Comparison of ENCODE assay signal across 1 cellular context in genomic region chr17:49861150-49861884, GRCh38.
TF ChIP-seq lines count a peak whose summit lies in the region.

No MANE protein-coding gene starts in this region.

TF ChIP-seq in HepG2, 621 proteins besides CTCF, POLR2A, EP300 and RAD21 (continued from another document and continues in another):
- no peak for TF ChIP-seq ZNF142 (CRISPR knock-in tag; IDR thresholded peaks at IDR 0.05)
- peak; percentile 70; the same call in 1 of the 2 replicates for TF ChIP-seq ZNF652 (CRISPR knock-in tag; IDR thresholded peaks at IDR 0.05; ENCODE audit: borderline replicate concordance, low read depth)
- peak in 1 of 2 experiments; percentile 81; a peak in 1 of 4 replicates for TF ChIP-seq KLF16 (CRISPR knock-in tag; IDR thresholded peaks at IDR 0.05)
- TF ChIP-seq KAT2B (IDR thresholded peaks at IDR 0.05; ENCODE audit: borderline replicate concordance, low read depth, low read length): no peak
- peak; percentile 45; the same call in 1 of the 2 replicates for TF ChIP-seq FOXK1 (CRISPR knock-in tag; IDR thresholded peaks at IDR 0.05; ENCODE audit: borderline replicate concordance, low read depth)
- no peak for TF ChIP-seq RORA (CRISPR knock-in tag; IDR thresholded peaks at IDR 0.05)
- TF ChIP-seq HIVEP1 (CRISPR knock-in tag; IDR thresholded peaks at IDR 0.05): no peak
- TF ChIP-seq RXRB (CRISPR knock-in tag; IDR thresholded peaks at IDR 0.05; ENCODE audit: borderline replicate concordance): peak; percentile 53; the same call in 1 of the 2 replicates
- TF ChIP-seq ZFP82 (CRISPR knock-in tag; IDR thresholded peaks at IDR 0.05; ENCODE audit: borderline replicate concordance): no peak
- peak; percentile 92 for TF ChIP-seq MIXL1 (CRISPR knock-in tag; IDR thresholded peaks at IDR 0.05)
- no peak for TF ChIP-seq NCOA1 (CRISPR knock-in tag; IDR thresholded peaks at IDR 0.05)
- TF ChIP-seq THRA (CRISPR knock-in tag; IDR thresholded peaks at IDR 0.05; ENCODE audit: borderline replicate concordance): 0 out of 2 replicates have a peak, but pooled peaks have one; percentile 24
- no peak for TF ChIP-seq CHD4 (IDR thresholded peaks at IDR 0.05; ENCODE audit: borderline replicate concordance, low read length)
- no peak for TF ChIP-seq ZNF256 (CRISPR knock-in tag; conservative IDR thresholded peaks at IDR 0.05)
- TF ChIP-seq ZNF577 (CRISPR knock-in tag; IDR thresholded peaks at IDR 0.05; ENCODE audit: borderline replicate concordance, low read depth): no peak
- no peak; the same call in 1 of the 2 replicates for TF ChIP-seq ZNF317 (CRISPR knock-in tag; IDR thresholded peaks at IDR 0.05)
- no peak for TF ChIP-seq ZNF276 (CRISPR knock-in tag; IDR thresholded peaks at IDR 0.05; ENCODE audit: low read depth)
- no peak for TF ChIP-seq ARID3A (IDR thresholded peaks at IDR 0.05; ENCODE audit: low read depth, low read length)
- TF ChIP-seq ZNF24 (IDR thresholded peaks at IDR 0.05): no peak
- TF ChIP-seq TBX3 (IDR thresholded peaks at IDR 0.05; ENCODE audit: borderline replicate concordance): 0 out of 2 replicates have a peak, but pooled peaks have one; percentile 20
- TF ChIP-seq ZNF749 (CRISPR knock-in tag; IDR thresholded peaks at IDR 0.05; ENCODE audit: borderline replicate concordance): no peak
- TF ChIP-seq SKI (IDR thresholded peaks at IDR 0.05; ENCODE audit: partially characterized antibody): peak; percentile 52
- TF ChIP-seq SMARCE1 (IDR thresholded peaks at IDR 0.05; ENCODE audit: borderline replicate concordance): no peak
- TF ChIP-seq ZNF83 (CRISPR knock-in tag; IDR thresholded peaks at IDR 0.05; ENCODE audit: borderline replicate concordance): no peak
- no peak for TF ChIP-seq ZNF557 (CRISPR knock-in tag; IDR thresholded peaks at IDR 0.05)
- TF ChIP-seq HNRNPL (IDR thresholded peaks at IDR 0.05; ENCODE audit: low read depth, low read length): no peak
- 0 out of 2 replicates have a peak, but pooled peaks have one; percentile 57 for TF ChIP-seq SMAD9 (CRISPR knock-in tag; IDR thresholded peaks at IDR 0.05)
- TF ChIP-seq HDAC2 (CRISPR knock-in tag; IDR thresholded peaks at IDR 0.05): no peak
- no peak for TF ChIP-seq LCORL (IDR thresholded peaks at IDR 0.05)
- TF ChIP-seq LCORL (CRISPR knock-in tag; IDR thresholded peaks at IDR 0.05): peak; percentile 39; the same call in 1 of the 2 replicates
- no peak for TF ChIP-seq ZNF326 (CRISPR knock-in tag; IDR thresholded peaks at IDR 0.05; ENCODE audit: borderline replicate concordance)
- no peak for TF ChIP-seq NKX3-1 (CRISPR knock-in tag; IDR thresholded peaks at IDR 0.05)
- TF ChIP-seq ZBTB37 (CRISPR knock-in tag; IDR thresholded peaks at IDR 0.05): no peak
- no peak for TF ChIP-seq ZNF564 (CRISPR knock-in tag; IDR thresholded peaks at IDR 0.05)
- peak; percentile 75; the same call in 1 of the 2 replicates for TF ChIP-seq MEF2D (CRISPR knock-in tag; IDR thresholded peaks at IDR 0.05)
- no peak for TF ChIP-seq NFATC3 (CRISPR knock-in tag; IDR thresholded peaks at IDR 0.05)
- TF ChIP-seq ZNF615 (CRISPR knock-in tag; IDR thresholded peaks at IDR 0.05; ENCODE audit: borderline replicate concordance): no peak
- no peak for TF ChIP-seq PTBP1 (IDR thresholded peaks at IDR 0.05; ENCODE audit: low read depth, low read length, poor library complexity, severe bottlenecking)
- TF ChIP-seq BCLAF1 (IDR thresholded peaks at IDR 0.05): no peak
- TF ChIP-seq NONO (IDR thresholded peaks at IDR 0.05): no peak
- peak; percentile 83 for TF ChIP-seq NONO (CRISPR knock-in tag; conservative IDR thresholded peaks at IDR 0.05)
- no peak for TF ChIP-seq ZFYVE20 (CRISPR knock-in tag; IDR thresholded peaks at IDR 0.05; ENCODE audit: borderline replicate concordance, low read depth)
- no peak for TF ChIP-seq MTF2 (CRISPR knock-in tag; IDR thresholded peaks at IDR 0.05; ENCODE audit: borderline replicate concordance)
- no peak for TF ChIP-seq MIER2 (CRISPR knock-in tag; IDR thresholded peaks at IDR 0.05)
- no peak for TF ChIP-seq ZNF75D (CRISPR knock-in tag; IDR thresholded peaks at IDR 0.05; ENCODE audit: borderline replicate concordance)
- no peak for TF ChIP-seq ZFP91 (CRISPR knock-in tag; IDR thresholded peaks at IDR 0.05; ENCODE audit: borderline replicate concordance)
- no peak for TF ChIP-seq MXD3 (CRISPR knock-in tag; IDR thresholded peaks at IDR 0.05)
- no peak for TF ChIP-seq RBM22 (optimal IDR thresholded peaks at IDR 0.05; ENCODE audit: low read length)
- TF ChIP-seq CBX5 (CRISPR knock-in tag; IDR thresholded peaks at IDR 0.05; ENCODE audit: borderline replicate concordance): peak; percentile 69; the same call in 1 of the 2 replicates
- peak; percentile 46; the same call in 1 of the 2 replicates for TF ChIP-seq FOSL2 (CRISPR knock-in tag; IDR thresholded peaks at IDR 0.05)
- TF ChIP-seq POLR2AphosphoS2 (IDR thresholded peaks at IDR 0.05; ENCODE audit: low read depth, low read length): no peak
- peak; percentile 28; the same call in 1 of the 2 replicates for TF ChIP-seq IRF2 (CRISPR knock-in tag; IDR thresholded peaks at IDR 0.05)
- TF ChIP-seq HOXD1 (CRISPR knock-in tag; IDR thresholded peaks at IDR 0.05): no peak
- no peak for TF ChIP-seq RAD51 (IDR thresholded peaks at IDR 0.05; ENCODE audit: borderline replicate concordance)
- 0 out of 2 replicates have a peak, but pooled peaks have one; percentile 15 for TF ChIP-seq GFI1 (CRISPR knock-in tag; IDR thresholded peaks at IDR 0.05; ENCODE audit: borderline replicate concordance)
